In genomic region chr5:156826150-156826549, GRCh38 we compare ENCODE assay signal across 13 cellular contexts. TPM values are rescaled to one million over a fixed set of nuclear protein-coding genes. Genes with fewer than 3 reads are reported as not detected.
DNase-seq lines count a peak whose midpoint lies in the region; ATAC-seq, FAIRE-seq and TF ChIP-seq lines count a peak whose summit lies in the region.
"Had no signal": no experiment of that assay in that cellular context is flagged by ENCODE, and none has a peak within 500 bp of the region (broad histone marks: within the 10 kb centered on the region; RNA-seq: fewer than 3 reads in every experiment).

No MANE protein-coding gene starts in this region.

- H3K4me3 ChIP-seq in GM23338 (no peak overlapping the region), GM12878 (no peak overlapping the region), body of pancreas (no peak overlapping the region)

- POLR2A ChIA-PET in GM12878 (lab: Charles Lee): interaction anchor here (0.7 kb wide), 1 partner anchor 91 kb away, joined by 6 read pairs; no protein-coding TSS in a partner anchor

- H3K79me2 ChIP-seq in GM23338 (replicated peaks; ENCODE audit: insufficient read depth) (no peaks in the 10 kb centered on the region), GM12878 (ENCODE audit: control insufficient read depth, insufficient read depth, low read length) (no peaks in the 10 kb centered on the region)

- ATAC-seq in GM18870 (IDR thresholded peaks at IDR 0.05; ENCODE audit: unreplicated experiment) (peak; percentile 65), GM23338 (no peak), HG03342 (IDR thresholded peaks at IDR 0.05; ENCODE audit: unreplicated experiment) (peak; percentile 83), GM12878 (peak; percentile 95), body of pancreas (no peak)
- ATAC-seq: CD8-positive, alpha-beta T cell; left ventricle myocardium superior had no signal

- no peak for TF ChIP-seq CTCF in GM23338 (conservative IDR thresholded peaks at IDR 0.05; ENCODE audit: low read depth in 2 of 2)
- no peak for TF ChIP-seq CTCF in GM12878 (IDR thresholded peaks at IDR 0.05 in 2 of 3, conservative IDR thresholded peaks at IDR 0.05 in 1 of 3; ENCODE audit: control insufficient read depth in 2 of 3, extremely low read depth in 1 of 3, insufficient read depth in 1 of 3, low read depth in 3 of 3, low read length in 3 of 3)
- TF ChIP-seq CTCF in body of pancreas (IDR thresholded peaks at IDR 0.05): no peak

- no TSS peak for BruUV-seq in GM12878 (replicated peaks; lab: Mats Ljungman, UMichigan)

- WGBS in GM12878 (ENCODE audit: insufficient coverage, insufficient replicate concordance, low lambda C conversion rate, missing lambda C conversion rate): 0% methylated on average over 4 of the region's 4 CpGs
- WGBS in body of pancreas, 2 donors: 55 to 57% methylated on average over 4 of the region's 4 CpGs

- peak overlapping the region; percentile 61 for H2AFZ ChIP-seq in GM23338
- peak overlapping the region; percentile 36 for H2AFZ ChIP-seq in GM12878 (ENCODE audit: control insufficient read depth, low read depth, low read length)

- intact Hi-C loops in GM12878 (cut with micrococcal nuclease; ENCODE audit: unreplicated experiment): loop anchor here (5.0 kb wide), 1 partner anchor 306 kb away; no protein-coding TSS in a partner anchor
- intact Hi-C loops in head of caudate nucleus (cut with DNase I): loop anchor here (10.0 kb wide), 1 partner anchor 1211 kb away; no protein-coding TSS in a partner anchor
- intact Hi-C loops in body of pancreas (cut with DNase I): no loop called here

- no peak for TF ChIP-seq RAD21 in GM12878 (IDR thresholded peaks at IDR 0.05; ENCODE audit: insufficient read depth, low read depth, low read length)

- H3K27ac ChIP-seq in GM23338 (ENCODE audit: low read depth) (no peak overlapping the region), GM12878 (ENCODE audit: control insufficient read depth, insufficient read depth) (no peak overlapping the region), body of pancreas (no peak overlapping the region)

- peaks cover 6% of the 10 kb centered on the region; the same call in 1 of the 3 replicates for H3K36me3 Mint-ChIP-seq in GM23338 (ENCODE audit: low read depth)
- H3K36me3 Mint-ChIP-seq: CD8-positive, alpha-beta T cell had no signal

- in situ Hi-C loops in GM12878 (cut with MboI): no loop called here

- H3F3A ChIP-seq in GM23338 (replicated peaks; ENCODE audit: low read depth): no peaks in the 10 kb centered on the region

- TF ChIP-seq EP300 in GM12878 (IDR thresholded peaks at IDR 0.05; ENCODE audit: borderline replicate concordance in 1 of 2, control insufficient read depth in 1 of 2, low read depth in 2 of 2, low read length in 2 of 2): peak in 1 of 2 experiments; percentile 61; a peak in 3 of 4 replicates

- H3K9ac ChIP-seq in GM12878 (ENCODE audit: control insufficient read depth, insufficient read depth, low read length): no peak overlapping the region

- peak; percentile 75 for FAIRE-seq in GM12878 (lab: Jason Lieb, UNC)
- FAIRE-seq: colon had no signal

- RAD21 ChIA-PET in GM12878 (lab: Charles Lee; ENCODE audit: unreplicated experiment): interaction anchor here (0.8 to 3.0 kb wide), 4 partner anchors 63 to 111 kb away, joined by 3 to 13 read pairs (median 3); no protein-coding TSS in a partner anchor

- peaks cover 4% of the 10 kb centered on the region for H3K27me3 Mint-ChIP-seq in GM23338 (ENCODE audit: insufficient read depth, low read depth, poor library complexity)

- H3K9me2 ChIP-seq in GM23338 (ENCODE audit: insufficient read depth): no peaks in the 10 kb centered on the region

- H3K27ac Mint-ChIP-seq in GM23338: peak overlapping the region; percentile 47; the same call in 1 of the 2 replicates
- H3K27ac Mint-ChIP-seq: CD8-positive, alpha-beta T cell had no signal

- CTCF ChIA-PET in GM12878 (lab: Yijun Ruan, JAX): interaction anchor here (1.1 to 1.7 kb wide), 4 partner anchors 9 to 201 kb away, joined by 3 to 5 read pairs (median 3); no protein-coding TSS in a partner anchor

- no peaks in the 10 kb centered on the region; the same call in 1 of the 2 replicates for H3K4me1 ChIP-seq in GM23338 (ENCODE audit: insufficient read depth)
- peaks cover 7% of the 10 kb centered on the region for H3K4me1 ChIP-seq in GM12878 (ENCODE audit: control insufficient read depth, insufficient read depth, low read length)
- H3K4me1 ChIP-seq in body of pancreas: no peaks in the 10 kb centered on the region

- H3K9me3 Mint-ChIP-seq in GM23338: peaks cover 9% of the 10 kb centered on the region; the same call in 1 of the 3 replicates

- H3K4me3 Mint-ChIP-seq in GM23338: no peak overlapping the region
- H3K4me3 Mint-ChIP-seq: CD8-positive, alpha-beta T cell had no signal

- no peaks in the 10 kb centered on the region for H4K20me1 ChIP-seq in GM23338 (replicated peaks; ENCODE audit: insufficient read depth)
- H4K20me1 ChIP-seq in GM12878 (ENCODE audit: control insufficient read depth, insufficient read depth): no peaks in the 10 kb centered on the region

- TF ChIP-seq POLR2A in GM12878 (IDR thresholded peaks at IDR 0.05; ENCODE audit: low read depth, low read length): no peak
- no peak for TF ChIP-seq POLR2A in body of pancreas (IDR thresholded peaks at IDR 0.05)

- H3K9me3 ChIP-seq in GM12878 (replicated peaks; ENCODE audit: control insufficient read depth, insufficient read depth, low read length) (no peaks in the 10 kb centered on the region), body of pancreas (no peaks in the 10 kb centered on the region)

- SMC1A ChIA-PET in GM12878 (lab: Charles Lee; ENCODE audit: uncharacterized antibody, unreplicated experiment): interaction anchor here (1.1 to 2.0 kb wide), 6 partner anchors 10 to 111 kb away, joined by 3 to 10 read pairs (median 4); no protein-coding TSS in a partner anchor

- H3K36me3 ChIP-seq in GM23338 (ENCODE audit: insufficient read depth) (no peaks in the 10 kb centered on the region), GM12878 (ENCODE audit: control insufficient read depth in 2 of 2, insufficient read depth in 2 of 2, low read length in 1 of 2) (no peaks in the 10 kb centered on the region), body of pancreas (replicated peaks in 1 of 2; ENCODE audit: insufficient read depth in 1 of 2, low read depth in 2 of 2) (no peaks in the 10 kb centered on the region)

- no peaks in the 10 kb centered on the region for H3K27me3 ChIP-seq in GM23338 (ENCODE audit: insufficient read depth)
- H3K27me3 ChIP-seq in GM12878 (replicated peaks in 1 of 2; ENCODE audit: control insufficient read depth in 2 of 2, insufficient read depth in 2 of 2, low read length in 1 of 2): no peaks in the 10 kb centered on the region
- H3K27me3 ChIP-seq in body of pancreas: no peaks in the 10 kb centered on the region

- no peak overlapping the region for H3K4me2 ChIP-seq in GM23338
- H3K4me2 ChIP-seq in GM12878 (ENCODE audit: control insufficient read depth, insufficient read depth): peak overlapping the region; percentile 61

- DNase-seq in GM23338 (ENCODE audit: low spot score) (no peak), GM12878 (ENCODE audit: low read depth, low spot score) (no peak), T-helper 2 cell (no peak), head of caudate nucleus (no peak), mucosa of gallbladder (ENCODE audit: low spot score) (no peak), body of pancreas (no peak)
- DNase-seq: CD8-positive, alpha-beta T cell; foreskin fibroblast; left ventricle myocardium superior; NCI-H1930 had no signal

- peaks cover 17% of the 10 kb centered on the region; the same call in 2 of the 3 replicates for H3K4me1 Mint-ChIP-seq in GM23338

TF ChIP-seq in GM23338, 12 proteins besides CTCF, POLR2A, EP300 and RAD21 (continues in another document):
- TF ChIP-seq ZNF331 (CRISPR knock-in tag; IDR thresholded peaks at IDR 0.05; ENCODE audit: low read depth): no peak

TF ChIP-seq in GM12878, 131 proteins besides CTCF, POLR2A, EP300 and RAD21 (continues in another document):
- TF ChIP-seq EZH2 (IDR thresholded peaks at IDR 0.05; ENCODE audit: borderline replicate concordance, control insufficient read depth, low read depth, low read length) (no peak), DPF2 (IDR thresholded peaks at IDR 0.05) (peak; percentile 68), EED (IDR thresholded peaks at IDR 0.05; ENCODE audit: low read depth) (peak; percentile 96), NBN (IDR thresholded peaks at IDR 0.05) (0 out of 2 replicates have a peak, but pooled peaks have one; percentile 37), NR2C1 (IDR thresholded peaks at IDR 0.05) (no peak), YY1 (IDR thresholded peaks at IDR 0.05; ENCODE audit: low read depth, low read length) (0 out of 2 replicates have a peak, but pooled peaks have one; percentile 10), SPI1 (IDR thresholded peaks at IDR 0.05; ENCODE audit: borderline replicate concordance, insufficient read depth, low read depth, low read length) (peak; percentile 96), MTA2 (IDR thresholded peaks at IDR 0.05; ENCODE audit: low read depth) (peak; percentile 70; the same call in 1 of the 2 replicates), SUPT20H (IDR thresholded peaks at IDR 0.05; ENCODE audit: borderline replicate concordance, control insufficient read depth, low read depth, low read length) (no peak), IKZF2 (IDR thresholded peaks at IDR 0.05) (peak; percentile 93 to 94)

RNA-seq across cellular contexts. Expression of gene PPP1R2B, which starts 23.9 kb away (rescaled TPM):
- 0.21 TPM in 1 of 2 replicates, not detected in the other for total RNA-seq in GM23338 (2014; rRNA removed; shearing (Covaris generic))
- polyA plus RNA-seq in GM23338 (2016; fragmentation: Nextera tagmentation; extraction: Ambion mirVana) (0.11 TPM in 1 of 2 replicates, not detected in the other), GM12878 (2011; rRNA removed) (0.08 and 0.73 TPM in 2 replicates), GM12878 (2014; fragmentation: Illumina TruSeq; extraction: Trizol) (0.04 and 0.17 TPM in 2 replicates), GM12878 (2014; fragmentation: Nextera tagmentation; extraction: Ambion mirVana) (under 1 TPM in 1 of 2 experiments, not detected in 1; 0.02 TPM), GM12878 (2014; rRNA removed) (not detected in 2 replicates), GM12878 (2016; fragmentation: Nextera tagmentation; extraction: Ambion mirVana) (under 1 TPM in 1 of 2 experiments, not detected in 1; 0.08 TPM)
- total RNA-seq in GM12878 (2013; cell fraction: nucleolus; rRNA removed): not detected in 2 replicates
- total RNA-seq in GM12878 (2014; rRNA removed) (not detected in 2 replicates), GM12878 (2014; rRNA removed; fragmentation: Illumina TruSeq; extraction: Trizol) (0.13 TPM in 1 of 2 replicates, not detected in the other), GM12878 (2021) (0.11 TPM in 1 of 2 replicates, not detected in the other), mucosa of gallbladder (not detected), body of pancreas (not detected)
- not detected for polyA plus RNA-seq in GM12878 (2011; ENCODE audit: low read depth)
- not detected in 2 replicates for polyA plus RNA-seq in GM12878 (2011; cell fraction: cytosol; rRNA removed)
- not detected in 2 replicates for polyA plus RNA-seq in GM12878 (2011; cell fraction: nucleus; rRNA removed)
- polyA plus RNA-seq in GM12878 (2012): 0.09 TPM in 1 of 2 replicates, not detected in the other
- polyA minus RNA-seq in GM12878 (2011; rRNA and poly(A)+ RNA removed): not detected in 2 replicates
- not detected in 2 replicates for polyA minus RNA-seq in GM12878 (2011; cell fraction: cytosol; rRNA and poly(A)+ RNA removed)
- polyA minus RNA-seq in GM12878 (2011; cell fraction: nucleus; rRNA and poly(A)+ RNA removed): not detected in 2 replicates
- total RNA-seq: left ventricle myocardium superior had no signal

Comparison
In these comparisons a context has a peak if more than half of its experiments do, and no peak if none do; other contexts are left out.
1. ATAC-seq: peak in GM18870 (single experiment), HG03342 (single experiment) and GM12878 (single experiment); none in GM23338 (single experiment) and body of pancreas (single experiment).